ENCODE assay signal across 8 cellular contexts in genomic region chr9:72362118-72362531, GRCh38. TPM values are rescaled to one million over a fixed set of nuclear protein-coding genes. Genes with fewer than 3 reads are reported as not detected.
DNase-seq lines count a peak whose midpoint lies in the region; ATAC-seq and TF ChIP-seq lines count a peak whose summit lies in the region.

No MANE protein-coding gene starts in this region.

- H3K4me1 Mint-ChIP-seq in activated CD4-positive, alpha-beta memory T cell treated with anti-CD3 and anti-CD28 coated beads for 36 hours (ENCODE audit: low read depth), result peaks cover 62% of the 10 kb centered on the region
- H3K4me1 Mint-ChIP-seq in stimulated activated memory B cell treated with anti-CD40 and anti-IgM and Interleukin-4, amounts not matched to agents 10 μg/mL and 1 μg/mL and 100 μg/mL, for 72 hours, result peaks cover 48% of the 10 kb centered on the region

- H3K27ac ChIP-seq in HEK293 (ENCODE audit: extremely low read depth, low read depth, low read length) (no peak overlapping the region), iPS DF 6.9 (ENCODE audit: low read length) (no peak overlapping the region)

- POLR2A ChIA-PET in HEK293 (lab: Yijun Ruan, JAX), result interaction anchor here (0.5 to 2.1 kb wide), 7 partner anchors 15 to 451 kb away, joined by 3 to 9 read pairs (median 3); partner anchors contain the start of genes ABHD17B and C9orf85
- POLR2A ChIA-PET in activated CD4-positive, alpha-beta memory T cell treated with anti-CD3 and anti-CD28 coated beads for 36 hours (lab: Charles Lee), result interaction anchor here (0.5 to 1.6 kb wide), 7 partner anchors 81 to 809 kb away, joined by 3 to 7 read pairs (median 3); no protein-coding TSS in a partner anchor

- DNase-seq in activated CD4-positive, alpha-beta memory T cell treated with anti-CD3 and anti-CD28 coated beads for 36 hours, result no peak
- no peak for DNase-seq in iPS DF 6.9 (ENCODE audit: low read depth, low spot score)
- no peak for DNase-seq in NCI-H774 (lab: John Stamatoyannopoulos, UW)
- DNase-seq in LoVo (ENCODE audit: low spot score), result no peak
- DNase-seq in NCI-H82 treated with DMSO at 0.1 percent for 48 hours (lab: John Stamatoyannopoulos, UW; ENCODE audit: unreplicated experiment), result no peak
- no peak for DNase-seq in NCI-H1105 (lab: John Stamatoyannopoulos, UW)

- TF ChIP-seq CTCF in HEK293 (tag by site-specific recombination; IDR thresholded peaks at IDR 0.05), result no peak

- no peaks in the 10 kb centered on the region for H3K9me3 Mint-ChIP-seq in activated CD4-positive, alpha-beta memory T cell treated with anti-CD3 and anti-CD28 coated beads for 36 hours
- no peaks in the 10 kb centered on the region for H3K9me3 Mint-ChIP-seq in stimulated activated memory B cell treated with anti-CD40 and anti-IgM and Interleukin-4, amounts not matched to agents 10 μg/mL and 1 μg/mL and 100 μg/mL, for 72 hours

- H3K4me1 ChIP-seq in HEK293 (ENCODE audit: control insufficient read depth, insufficient read depth, low read length), result peaks cover 13% of the 10 kb centered on the region
- H3K4me1 ChIP-seq in iPS DF 6.9 (ENCODE audit: control insufficient read depth, insufficient read depth, low read length), result no peaks in the 10 kb centered on the region

- peak overlapping the region; percentile 84 for H3K4me3 Mint-ChIP-seq in activated CD4-positive, alpha-beta memory T cell treated with anti-CD3 and anti-CD28 coated beads for 36 hours
- H3K4me3 Mint-ChIP-seq in stimulated activated memory B cell treated with anti-CD40 and anti-IgM and Interleukin-4, amounts not matched to agents 10 μg/mL and 1 μg/mL and 100 μg/mL, for 72 hours, result peak overlapping the region; percentile 95

- peaks cover 37% of the 10 kb centered on the region for H3K36me3 Mint-ChIP-seq in activated CD4-positive, alpha-beta memory T cell treated with anti-CD3 and anti-CD28 coated beads for 36 hours
- peaks cover 22% of the 10 kb centered on the region for H3K36me3 Mint-ChIP-seq in stimulated activated memory B cell treated with anti-CD40 and anti-IgM and Interleukin-4, amounts not matched to agents 10 μg/mL and 1 μg/mL and 100 μg/mL, for 72 hours

- CTCF ChIA-PET in HEK293 (lab: Yijun Ruan, JAX), result interaction anchor here (0.6 to 2.7 kb wide), 10 partner anchors 11 to 460 kb away, joined by 3 to 12 read pairs (median 4); no protein-coding TSS in a partner anchor
- CTCF ChIA-PET in activated CD4-positive, alpha-beta memory T cell treated with anti-CD3 and anti-CD28 coated beads for 36 hours (lab: Charles Lee), result interaction anchor here (1.2 to 2.3 kb wide), 6 partner anchors 69 to 230 kb away, joined by 4 to 11 read pairs (median 7); no protein-coding TSS in a partner anchor

- intact Hi-C loops in activated CD4-positive, alpha-beta memory T cell treated with anti-CD3 and anti-CD28 coated beads for 36 hours (cut with micrococcal nuclease), result loop anchor here (5.0 to 10.0 kb wide), 4 partner anchors 70 to 1947 kb away; partner anchors contain the start of genes ANXA1 and KLF9

- peaks cover 10 to 62% of the 10 kb centered on the region in 2 experiments; a peak in 2 of 3 replicates for H3K36me3 ChIP-seq in HEK293 (ENCODE audit: control insufficient read depth in 2 of 2, insufficient read depth in 1 of 2, low read length in 2 of 2)
- peaks cover 9% of the 10 kb centered on the region; the same call in 1 of the 2 replicates for H3K36me3 ChIP-seq in iPS DF 6.9 (ENCODE audit: control insufficient read depth, insufficient read depth, low read length)

- H3K27me3 ChIP-seq in iPS DF 6.9 (ENCODE audit: control insufficient read depth, insufficient read depth, low read length), result no peaks in the 10 kb centered on the region

- no peaks in the 10 kb centered on the region for H3K27me3 Mint-ChIP-seq in activated CD4-positive, alpha-beta memory T cell treated with anti-CD3 and anti-CD28 coated beads for 36 hours
- H3K27me3 Mint-ChIP-seq in stimulated activated memory B cell treated with anti-CD40 and anti-IgM and Interleukin-4, amounts not matched to agents 10 μg/mL and 1 μg/mL and 100 μg/mL, for 72 hours, result no peaks in the 10 kb centered on the region

- no peaks in the 10 kb centered on the region for H3K9me3 ChIP-seq in HEK293 (ENCODE audit: control insufficient read depth, insufficient read depth, low read depth, low read length)
- no peaks in the 10 kb centered on the region for H3K9me3 ChIP-seq in iPS DF 6.9 (ENCODE audit: control insufficient read depth, insufficient read depth, low read length)

- no peak for ATAC-seq in stimulated activated memory B cell treated with anti-CD40 and anti-IgM and Interleukin-4, amounts not matched to agents 10 μg/mL and 1 μg/mL and 100 μg/mL, for 72 hours

- H3K4me3 ChIP-seq in HEK293 (ENCODE audit: low read depth, low read length) (peak overlapping the region; percentile 85), iPS DF 6.9 (ENCODE audit: low read length) (peak overlapping the region; percentile 70; the same call in 1 of the 2 replicates)

- no CpG with 5 or more reads among the region's 2 CpGs for whole genome bisulfite sequencing in iPS DF 6.9 (ENCODE audit: insufficient coverage, insufficient read length)

- H3K27ac Mint-ChIP-seq in activated CD4-positive, alpha-beta memory T cell treated with anti-CD3 and anti-CD28 coated beads for 36 hours, result peak overlapping the region; percentile 96
- H3K27ac Mint-ChIP-seq in stimulated activated memory B cell treated with anti-CD40 and anti-IgM and Interleukin-4, amounts not matched to agents 10 μg/mL and 1 μg/mL and 100 μg/mL, for 72 hours, result peak overlapping the region; percentile 99

TF ChIP-seq in HEK293, 187 proteins besides CTCF, POLR2A, EP300 and RAD21:
- TF ChIP-seq ZNF610 (tag by site-specific recombination; IDR thresholded peaks at IDR 0.05; ENCODE audit: borderline replicate concordance) (no peak), YY1 (tag by site-specific recombination; IDR thresholded peaks at IDR 0.05) (no peak), ZNF580 (tag by site-specific recombination; IDR thresholded peaks at IDR 0.05) (no peak), ZNF37A (tag by site-specific recombination; IDR thresholded peaks at IDR 0.05) (no peak), HIC1 (tag by site-specific recombination; IDR thresholded peaks at IDR 0.05) (no peak), KLF10 (tag by site-specific recombination; IDR thresholded peaks at IDR 0.05) (no peak), ZSCAN4 (tag by site-specific recombination; IDR thresholded peaks at IDR 0.05) (no peak), ZNF324 (tag by site-specific recombination; IDR thresholded peaks at IDR 0.05) (no peak), BCL11B (tag by site-specific recombination; IDR thresholded peaks at IDR 0.05; ENCODE audit: low read depth) (no peak), ZNF214 (tag by site-specific recombination; IDR thresholded peaks at IDR 0.05; ENCODE audit: borderline replicate concordance) (no peak), ZNF266 (tag by site-specific recombination; IDR thresholded peaks at IDR 0.05; ENCODE audit: low read depth) (no peak), ZBTB44 (tag by site-specific recombination; IDR thresholded peaks at IDR 0.05) (no peak), ZNF169 (tag by site-specific recombination; IDR thresholded peaks at IDR 0.05) (no peak), ZNF202 (tag by site-specific recombination; IDR thresholded peaks at IDR 0.05; ENCODE audit: borderline replicate concordance) (no peak), GFI1B (tag by site-specific recombination; IDR thresholded peaks at IDR 0.05) (no peak)

RNA-seq across cellular contexts. Expression of gene ZFAND5, which starts 2.9 kb away (rescaled TPM):
- total RNA-seq in activated CD4-positive, alpha-beta memory T cell treated with anti-CD3 and anti-CD28 coated beads for 36 hours, result 10 to 100 TPM; 92.4 to 93.8 TPM
